In the genomic region with DNA sequence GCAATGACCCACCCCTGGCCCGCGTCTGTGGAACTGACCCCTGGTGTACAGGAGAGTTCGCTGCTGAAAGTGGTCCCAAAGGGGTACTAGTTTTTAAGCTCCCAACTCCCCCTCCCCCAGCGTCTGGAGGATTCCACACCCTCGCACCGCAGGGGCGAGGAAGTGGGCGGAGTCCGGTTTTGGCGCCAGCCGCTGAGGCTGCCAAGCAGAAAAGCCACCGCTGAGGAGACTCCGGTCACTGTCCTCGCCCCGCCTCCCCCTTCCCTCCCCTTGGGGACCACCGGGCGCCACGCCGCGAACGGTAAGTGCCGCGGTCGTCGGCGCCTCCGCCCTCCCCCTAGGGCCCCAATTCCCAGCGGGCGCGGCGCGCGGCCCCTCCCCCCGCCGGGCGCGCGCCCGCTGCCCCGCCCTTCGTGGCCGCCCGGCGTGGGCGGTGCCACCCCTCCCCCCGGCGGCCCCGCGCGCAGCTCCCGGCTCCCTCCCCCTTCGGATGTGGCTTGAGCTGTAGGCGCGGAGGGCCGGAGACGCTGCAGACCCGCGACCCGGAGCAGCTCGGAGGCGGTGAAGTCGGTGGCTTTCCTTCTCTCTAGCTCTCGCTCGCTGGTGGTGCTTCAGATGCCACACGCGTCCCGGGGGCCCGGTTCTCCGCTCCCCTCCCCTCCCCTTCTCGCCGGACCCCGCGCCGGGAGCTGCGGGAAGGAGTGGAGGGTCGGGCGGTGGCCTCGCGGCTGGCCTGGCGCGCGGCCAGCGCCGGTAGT, we compare ENCODE assay signal across 8 cellular contexts. TPM values are rescaled to one million over a fixed set of nuclear protein-coding genes. Genes with fewer than 3 reads are reported as not detected.
DNase-seq lines count a peak whose midpoint lies in the region; ATAC-seq and TF ChIP-seq lines count a peak whose summit lies in the region.

A gene (plus strand): TSS at position 485 of the 758 bp plus-strand sequence. CDS start 1,254 bp downstream, outside the sequence.

- H3K27me3 ChIP-seq in heart right ventricle (no peaks in the 10 kb centered on the region), upper lobe of left lung (no peaks in the 10 kb centered on the region)

- intact Hi-C loops in heart right ventricle (cut with DNase I) (loop anchor here in 2 of 10 donors (10.0 kb wide), 2 partner anchors 73 to 307 kb away; no protein-coding TSS in a partner anchor), posterior vena cava (cut with DNase I) (loop anchor here in 1 of 2 donors (10.0 kb wide), 1 partner anchor 963 kb away; a partner anchor contains a TSS)

- WGBS in adipose tissue, 3 donors: 1 to 7% (median 5%) methylated on average over 53 to 84 of the region's 84 CpGs
- WGBS in heart right ventricle, 2 donors: 0 to 10% methylated on average over 70 to 80 of the region's 84 CpGs
- WGBS in upper lobe of left lung, 2 donors: 0% methylated on average over 3 to 19 of the region's 84 CpGs

- H3K4me3 ChIP-seq in heart right ventricle (peak within 1 kb of the TSS; percentile 65 to 99 (median 88)), upper lobe of left lung (peak within 1 kb of the TSS; percentile 86 to 95 (median 90))

- TF ChIP-seq CTCF in heart right ventricle (IDR thresholded peaks at IDR 0.05) (no peak), upper lobe of left lung (IDR thresholded peaks at IDR 0.05) (no peak)

- DNase-seq in NCI-H1436 treated with DMSO at 0.1 percent for 48 hours (lab: John Stamatoyannopoulos, UW): peak; percentile 72
- DNase-seq in T-helper 1 cell: peak; percentile 74 to 96 (median 81)
- DNase-seq in heart right ventricle: peak; percentile 92 to 93
- DNase-seq in posterior vena cava (ENCODE audit: low spot score): peak; percentile 97
- peak; percentile 87 to 96 for DNase-seq in upper lobe of left lung

- H3K27ac ChIP-seq in adipose tissue (ENCODE audit: low read depth, low read length) (peak within 1 kb of the TSS; percentile 91), heart right ventricle (peak within 1 kb of the TSS; percentile 93 to 100 (median 99)), upper lobe of left lung (peak within 1 kb of the TSS; percentile 99 to 100 (median 100))

- peaks cover 4 to 54% (median 44%) of the 10 kb centered on the region in 9 donors for H3K4me1 ChIP-seq in heart right ventricle
- peaks cover 39 to 57% (median 44%) of the 10 kb centered on the region in 4 donors for H3K4me1 ChIP-seq in upper lobe of left lung

- peak in 1 of 4 donors; percentile 32 for TF ChIP-seq EP300 in upper lobe of left lung (IDR thresholded peaks at IDR 0.05)

- no peaks in the 10 kb centered on the region for H3K9me3 ChIP-seq in heart right ventricle
- no peaks in the 10 kb centered on the region for H3K9me3 ChIP-seq in upper lobe of left lung

- H3K36me3 ChIP-seq in heart right ventricle (peaks cover 0 to 34% (median 9%) of the 10 kb centered on the region in 9 donors), upper lobe of left lung (peaks cover 3 to 31% (median 12%) of the 10 kb centered on the region in 4 donors)

- TF ChIP-seq POLR2A in GM15510 (IDR thresholded peaks at IDR 0.05; ENCODE audit: borderline replicate concordance, extremely low read depth, insufficient read length) (peak; percentile 85), upper lobe of left lung (IDR thresholded peaks at IDR 0.05) (peak in 2 of 4 donors; percentile 81 to 83)

- ATAC-seq in HG02840 (IDR thresholded peaks at IDR 0.05; ENCODE audit: low FRiP score, unreplicated experiment) (peak; percentile 39), heart right ventricle (peak; percentile 70 to 82 (median 76)), upper lobe of left lung (ENCODE audit: low FRiP score in 2 of 2) (peak; percentile 81 to 84)

RNA-seq across cellular contexts. Expression of the gene that starts here (rescaled TPM):
- polyA plus RNA-seq in adipose tissue (100 to 1,000 TPM in 1 of 3 donors, 10 to 100 TPM in 2; 37.3 to 132 (median 89.6) TPM), heart right ventricle (10 to 100 TPM; 55.0 to 60.6 TPM)
- total RNA-seq in heart right ventricle (10 to 100 TPM; 49.0 to 72.6 (median 58.6) TPM), posterior vena cava (10 to 100 TPM; 74.2 to 94.8 TPM), upper lobe of left lung (100 to 1,000 TPM in 2 of 6 donors, 10 to 100 TPM in 4; 59.0 to 116 (median 89.8) TPM)

Comparison
In these comparisons a context has a peak if more than half of its experiments do, and no peak if none do; other contexts are left out.
1. Peak in every context shown above with its lines: DNase-seq, ATAC-seq, H3K4me3 ChIP-seq and H3K27ac ChIP-seq.